Comparison of ENCODE assay signal across 8 cellular contexts in the genomic region with DNA sequence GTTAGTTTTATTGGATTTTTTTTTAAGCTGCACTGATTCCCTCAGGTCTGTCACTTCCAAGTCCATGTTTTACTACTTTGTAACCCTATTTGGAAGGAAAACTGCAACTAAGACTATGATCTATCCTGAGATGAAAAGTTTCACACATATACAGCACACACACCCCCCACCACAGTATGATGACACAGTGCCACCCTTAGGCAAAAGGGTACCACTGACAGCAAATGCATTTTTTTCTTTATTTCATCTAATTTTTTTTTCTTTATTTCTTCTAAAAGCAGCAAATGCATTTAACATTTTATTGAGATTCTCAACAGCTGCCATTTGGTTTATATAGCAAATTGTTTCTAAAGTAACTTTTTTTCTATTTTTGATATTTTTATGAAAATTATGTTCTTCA. TPM values are rescaled to one million over a fixed set of nuclear protein-coding genes. Genes with fewer than 3 reads are reported as not detected.
DNase-seq lines count a peak whose midpoint lies in the region; ATAC-seq, FAIRE-seq and TF ChIP-seq lines count a peak whose summit lies in the region.

No MANE protein-coding gene starts in this region.

- no peaks in the 10 kb centered on the region for H3K9me1 ChIP-seq in endothelial cell of umbilical vein (replicated peaks; ENCODE audit: control insufficient read depth, extremely low read depth, insufficient read depth, low read length)

- intact Hi-C loops in CD4-positive, alpha-beta T cell (cut with DNase I, micrococcal nuclease), result loop anchor here (1.0 to 10.0 kb wide), 2 partner anchors 143 to 542 kb away; no protein-coding TSS in a partner anchor
- intact Hi-C loops in endothelial cell of umbilical vein (cut with micrococcal nuclease), result loop anchor here (1.0 kb wide), 1 partner anchor 65 kb away; no protein-coding TSS in a partner anchor

- H3K79me2 ChIP-seq in endothelial cell of umbilical vein (ENCODE audit: control insufficient read depth, insufficient read depth, low read length), result no peaks in the 10 kb centered on the region
- no peaks in the 10 kb centered on the region for H3K79me2 ChIP-seq in smooth muscle cell (ENCODE audit: low read depth)

- FAIRE-seq in endothelial cell of umbilical vein (lab: Jason Lieb, UNC), result no peak

- no peak for TF ChIP-seq POLR2A in endothelial cell of umbilical vein (IDR thresholded peaks at IDR 0.05; ENCODE audit: low read depth, low read length)
- no peak for TF ChIP-seq POLR2A in tibial nerve (IDR thresholded peaks at IDR 0.05)

- H3K36me3 ChIP-seq in HEK293 (ENCODE audit: control insufficient read depth in 2 of 2, insufficient read depth in 1 of 2, low read length in 2 of 2), result no peaks in the 10 kb centered on the region
- H3K36me3 ChIP-seq in endothelial cell of umbilical vein (ENCODE audit: control insufficient read depth in 2 of 2, extremely low read depth in 1 of 2, insufficient read depth in 2 of 2, low read length in 2 of 2), result no peaks in the 10 kb centered on the region
- H3K36me3 ChIP-seq in smooth muscle cell (ENCODE audit: low read depth), result no peaks in the 10 kb centered on the region
- peaks cover 0 to 10% (median 0%) of the 10 kb centered on the region in 3 donors for H3K36me3 ChIP-seq in tibial nerve

- no peak overlapping the region for H3K4me3 Mint-ChIP-seq in CD4-positive, alpha-beta T cell

- H3K27me3 Mint-ChIP-seq in CD4-positive, alpha-beta T cell, result no peaks in the 10 kb centered on the region

- H2AFZ ChIP-seq in endothelial cell of umbilical vein (ENCODE audit: low read depth, low read length) (no peak overlapping the region), smooth muscle cell (ENCODE audit: low read depth) (no peak overlapping the region)

- dilution Hi-C loops in endothelial cell of umbilical vein (cut with MboI; ENCODE audit: extremely low pct_ligation_motif_present, low sequenced_read_pairs), result no loop called here

- no peaks in the 10 kb centered on the region for H3F3A ChIP-seq in smooth muscle cell (ENCODE audit: low read depth)

- TF ChIP-seq CTCF in CD4-positive, alpha-beta T cell (IDR thresholded peaks at IDR 0.05), result peak; percentile 89
- TF ChIP-seq CTCF in HEK293 (tag by site-specific recombination; IDR thresholded peaks at IDR 0.05), result peak; percentile 78
- TF ChIP-seq CTCF in endothelial cell of umbilical vein (IDR thresholded peaks at IDR 0.05; ENCODE audit: extremely low read depth in 1 of 2, insufficient read depth in 1 of 2, low read depth in 1 of 2, low read length in 2 of 2), result peak; percentile 38 to 39
- TF ChIP-seq CTCF in smooth muscle cell (IDR thresholded peaks at IDR 0.05; ENCODE audit: borderline replicate concordance, insufficient read depth, poor library complexity, severe bottlenecking), result peak; percentile 39
- peak in 1 of 5 experiments; percentile 19 for TF ChIP-seq CTCF in tibial nerve (IDR thresholded peaks at IDR 0.05)

- POLR2A ChIA-PET in CD4-positive, alpha-beta T cell (lab: Charles Lee), result no interaction called here
- POLR2A ChIA-PET in HEK293 (lab: Yijun Ruan, JAX), result interaction anchor here (0.7 kb wide), 1 partner anchor 15 kb away, joined by 3 read pairs; no protein-coding TSS in a partner anchor
- POLR2A ChIA-PET in endothelial cell of umbilical vein (lab: Charles Lee), result no interaction called here

- TF ChIP-seq EP300 in tibial nerve (IDR thresholded peaks at IDR 0.05), result no peak

- no peaks in the 10 kb centered on the region for H4K20me1 ChIP-seq in endothelial cell of umbilical vein (replicated peaks; ENCODE audit: control insufficient read depth, extremely low read depth, insufficient read depth, low read length)
- no peaks in the 10 kb centered on the region for H4K20me1 ChIP-seq in smooth muscle cell (ENCODE audit: low read depth)

- peak; percentile 98 for ATAC-seq in CD4-positive, alpha-beta T cell (ENCODE audit: poor library complexity)
- ATAC-seq in GM21526 (IDR thresholded peaks at IDR 0.05; ENCODE audit: low FRiP score, unreplicated experiment), result no peak

- H3K4me2 ChIP-seq in endothelial cell of umbilical vein (ENCODE audit: insufficient read depth, low read length) (no peak overlapping the region), smooth muscle cell (no peak overlapping the region)

- H3K36me3 Mint-ChIP-seq in CD4-positive, alpha-beta T cell (ENCODE audit: low read depth), result no peaks in the 10 kb centered on the region

- DNase-seq in CD4-positive, alpha-beta T cell, result peak in 7 of 10 experiments; percentile 14 to 44 (median 35)
- peak in 3 of 5 donors; percentile 13 to 45 (median 26) for DNase-seq in T-helper 1 cell
- peak; percentile 62 for DNase-seq in endothelial cell of umbilical vein (ENCODE audit: low read depth, low spot score)
- no peak for DNase-seq in smooth muscle cell (lab: John Stamatoyannopoulos, UW; ENCODE audit: unreplicated experiment)
- DNase-seq in tibial nerve (ENCODE audit: low spot score in 2 of 2), result no peak
- DNase-seq in NCI-H1048 (lab: John Stamatoyannopoulos, UW), result no peak

- H3K4me3 ChIP-seq in HEK293 (ENCODE audit: low read depth, low read length) (no peak overlapping the region), endothelial cell of umbilical vein (replicated peaks in 1 of 3; ENCODE audit: insufficient read depth in 1 of 3, low read depth in 1 of 3, low read length in 3 of 3) (no peak overlapping the region), smooth muscle cell (no peak overlapping the region), tibial nerve (no peak overlapping the region)

- no peaks in the 10 kb centered on the region for H3K9me3 Mint-ChIP-seq in CD4-positive, alpha-beta T cell

- H3K27ac Mint-ChIP-seq in CD4-positive, alpha-beta T cell, result no peak overlapping the region

- H3K4me1 ChIP-seq in HEK293 (ENCODE audit: control insufficient read depth, insufficient read depth, low read length) (no peaks in the 10 kb centered on the region), endothelial cell of umbilical vein (ENCODE audit: control insufficient read depth, extremely low read depth, insufficient read depth, low read length) (no peaks in the 10 kb centered on the region), smooth muscle cell (ENCODE audit: low read depth) (no peaks in the 10 kb centered on the region), tibial nerve (no peaks in the 10 kb centered on the region)

- H3K9me3 ChIP-seq in CD4-positive, alpha-beta T cell (ENCODE audit: control insufficient read depth, low read length), result no peaks in the 10 kb centered on the region
- H3K9me3 ChIP-seq in HEK293 (ENCODE audit: control insufficient read depth, insufficient read depth, low read depth, low read length), result no peaks in the 10 kb centered on the region
- no peaks in the 10 kb centered on the region for H3K9me3 ChIP-seq in endothelial cell of umbilical vein (replicated peaks; ENCODE audit: control insufficient read depth, insufficient read depth, low read length)
- H3K9me3 ChIP-seq in smooth muscle cell (replicated peaks; ENCODE audit: low read depth), result no peaks in the 10 kb centered on the region
- H3K9me3 ChIP-seq in tibial nerve, result no peaks in the 10 kb centered on the region

- CTCF ChIA-PET in CD4-positive, alpha-beta T cell (lab: Charles Lee), result interaction anchor here (1.2 to 1.7 kb wide), 7 partner anchors 15 to 144 kb away, joined by 3 to 7 read pairs (median 4); partner anchors contain the start of genes CIB1, GDPGP1 and TTLL13
- CTCF ChIA-PET in HEK293 (lab: Yijun Ruan, JAX) (interaction anchor here (0.6 to 2.2 kb wide), 22 partner anchors 10 to 676 kb away, joined by 3 to 11 read pairs (median 3); partner anchors contain the start of gene TTLL13), endothelial cell of umbilical vein (lab: Charles Lee) (interaction anchor here (0.6 to 2.3 kb wide), 7 partner anchors 10 to 85 kb away, joined by 3 to 12 read pairs (median 6); partner anchors contain the start of genes CIB1, GDPGP1 and TTLL13)

- H3K9ac ChIP-seq in endothelial cell of umbilical vein (replicated peaks; ENCODE audit: extremely low read depth, insufficient read depth, low read length) (no peak overlapping the region), smooth muscle cell (ENCODE audit: low read depth) (no peak overlapping the region)

- no peaks in the 10 kb centered on the region for H3K4me1 Mint-ChIP-seq in CD4-positive, alpha-beta T cell (ENCODE audit: low read depth)

- no TSS peak for BruUV-seq in endothelial cell of umbilical vein (replicated peaks; lab: Mats Ljungman, UMichigan)

- no peaks in the 10 kb centered on the region for H3K27me3 ChIP-seq in CD4-positive, alpha-beta T cell (ENCODE audit: control insufficient read depth, insufficient read depth, low read length)
- H3K27me3 ChIP-seq in endothelial cell of umbilical vein (ENCODE audit: control insufficient read depth in 2 of 2, insufficient read depth in 2 of 2, low read length in 2 of 2) (no peaks in the 10 kb centered on the region), smooth muscle cell (ENCODE audit: low read depth) (no peaks in the 10 kb centered on the region), tibial nerve (no peaks in the 10 kb centered on the region)

- no peak overlapping the region for H3K27ac ChIP-seq in CD4-positive, alpha-beta T cell (ENCODE audit: low read depth, low read length)
- no peak overlapping the region for H3K27ac ChIP-seq in HEK293 (ENCODE audit: extremely low read depth, low read depth, low read length)
- H3K27ac ChIP-seq in endothelial cell of umbilical vein (ENCODE audit: insufficient read depth, low read depth, low read length), result no peak overlapping the region
- H3K27ac ChIP-seq in smooth muscle cell (ENCODE audit: low read depth), result no peak overlapping the region
- H3K27ac ChIP-seq in tibial nerve, result no peak overlapping the region

RNA-seq across cellular contexts. Expression of gene NGRN, which starts 21.2 kb away (rescaled TPM):
- total RNA-seq in CD4-positive, alpha-beta T cell, result 10 to 100 TPM; 55.7 to 58.4 TPM
- total RNA-seq in endothelial cell of umbilical vein, result 56.5 and 60.7 TPM in 2 replicates
- polyA plus RNA-seq in endothelial cell of umbilical vein, result 25.7 and 28.9 TPM in 2 replicates
- 37.4 and 38.4 TPM in 2 replicates for polyA plus RNA-seq in endothelial cell of umbilical vein (2011; cell fraction: cytosol; rRNA removed)
- polyA plus RNA-seq in endothelial cell of umbilical vein (2011; cell fraction: nucleus; rRNA removed), result 19.0 and 25.1 TPM in 2 replicates
- 41.9 and 52.3 TPM in 2 replicates for polyA plus RNA-seq in endothelial cell of umbilical vein (2012)
- polyA minus RNA-seq in endothelial cell of umbilical vein, result 29.1 and 34.3 TPM in 2 replicates
- polyA minus RNA-seq in endothelial cell of umbilical vein (2011; cell fraction: cytosol; rRNA and poly(A)+ RNA removed), result 22.3 TPM
- 10.8 and 13.3 TPM in 2 replicates for polyA minus RNA-seq in endothelial cell of umbilical vein (2011; cell fraction: nucleus; rRNA and poly(A)+ RNA removed)
- total RNA-seq in smooth muscle cell, result 51.1 and 54.8 TPM in 2 replicates
- 70.3 and 71.5 TPM in 2 replicates for polyA plus RNA-seq in smooth muscle cell
- total RNA-seq in tibial nerve, result 10 to 100 TPM; 70.1 to 90.0 (median 74.6) TPM

RNA-seq across cellular contexts. Expression of gene TTLL13, which starts 37.3 kb away (rescaled TPM):
- 1 to 10 TPM in 1 of 2 experiments, under 1 TPM in 1; 0.63 to 1.8 TPM for total RNA-seq in CD4-positive, alpha-beta T cell
- not detected in 2 replicates for total RNA-seq in endothelial cell of umbilical vein
- polyA plus RNA-seq in endothelial cell of umbilical vein, result 0.04 and 0.05 TPM in 2 replicates
- polyA plus RNA-seq in endothelial cell of umbilical vein (2011; cell fraction: cytosol; rRNA removed), result 0.03 and 0.04 TPM in 2 replicates
- 0.16 and 0.31 TPM in 2 replicates for polyA plus RNA-seq in endothelial cell of umbilical vein (2011; cell fraction: nucleus; rRNA removed)
- polyA plus RNA-seq in endothelial cell of umbilical vein (2012), result 1.5 TPM in 1 of 2 replicates, not detected in the other
- polyA minus RNA-seq in endothelial cell of umbilical vein, result not detected in 2 replicates
- polyA minus RNA-seq in endothelial cell of umbilical vein (2011; cell fraction: cytosol; rRNA and poly(A)+ RNA removed), result not detected
- 0.19 TPM in 1 of 2 replicates, not detected in the other for polyA minus RNA-seq in endothelial cell of umbilical vein (2011; cell fraction: nucleus; rRNA and poly(A)+ RNA removed)
- 0.36 TPM in 1 of 2 replicates, not detected in the other for total RNA-seq in smooth muscle cell
- 0.15 and 0.19 TPM in 2 replicates for polyA plus RNA-seq in smooth muscle cell
- under 1 TPM in 1 of 4 donors, not detected in 3; 0.60 TPM for total RNA-seq in tibial nerve

RNA-seq across cellular contexts. Expression of gene GDPGP1, which starts 52.7 kb away (rescaled TPM):
- 1 to 10 TPM; 7.5 to 8.3 TPM for total RNA-seq in CD4-positive, alpha-beta T cell
- 4.4 and 7.2 TPM in 2 replicates for total RNA-seq in endothelial cell of umbilical vein
- polyA plus RNA-seq in endothelial cell of umbilical vein, result 4.8 and 6.0 TPM in 2 replicates
- 2.9 and 3.6 TPM in 2 replicates for polyA plus RNA-seq in endothelial cell of umbilical vein (2011; cell fraction: cytosol; rRNA removed)
- 2.9 and 3.8 TPM in 2 replicates for polyA plus RNA-seq in endothelial cell of umbilical vein (2011; cell fraction: nucleus; rRNA removed)
- 2.1 and 2.2 TPM in 2 replicates for polyA plus RNA-seq in endothelial cell of umbilical vein (2012)
- 10.7 and 14.9 TPM in 2 replicates for polyA minus RNA-seq in endothelial cell of umbilical vein
- polyA minus RNA-seq in endothelial cell of umbilical vein (2011; cell fraction: cytosol; rRNA and poly(A)+ RNA removed), result 7.3 TPM
- 2.1 and 5.1 TPM in 2 replicates for polyA minus RNA-seq in endothelial cell of umbilical vein (2011; cell fraction: nucleus; rRNA and poly(A)+ RNA removed)
- total RNA-seq in smooth muscle cell, result 0.09 and 0.40 TPM in 2 replicates
- polyA plus RNA-seq in smooth muscle cell, result 0.21 and 1.2 TPM in 2 replicates
- 1 to 10 TPM; 1.4 to 6.9 (median 4.9) TPM for total RNA-seq in tibial nerve

RNA-seq across cellular contexts. Expression of gene CIB1, which starts 52.9 kb away (rescaled TPM):
- 100 to 1,000 TPM; 279 to 295 TPM for total RNA-seq in CD4-positive, alpha-beta T cell
- total RNA-seq in endothelial cell of umbilical vein (58.3 and 61.0 TPM in 2 replicates), smooth muscle cell (33.9 and 37.3 TPM in 2 replicates), tibial nerve (10 to 100 TPM; 27.5 to 48.1 (median 37.8) TPM)
- polyA plus RNA-seq in endothelial cell of umbilical vein (105 and 137 TPM in 2 replicates), smooth muscle cell (110 and 132 TPM in 2 replicates)
- 88.7 and 98.1 TPM in 2 replicates for polyA plus RNA-seq in endothelial cell of umbilical vein (2011; cell fraction: cytosol; rRNA removed)
- 52.8 and 62.9 TPM in 2 replicates for polyA plus RNA-seq in endothelial cell of umbilical vein (2011; cell fraction: nucleus; rRNA removed)
- 75.2 and 82.5 TPM in 2 replicates for polyA plus RNA-seq in endothelial cell of umbilical vein (2012)
- polyA minus RNA-seq in endothelial cell of umbilical vein, result 33.8 and 37.8 TPM in 2 replicates
- 31.9 TPM for polyA minus RNA-seq in endothelial cell of umbilical vein (2011; cell fraction: cytosol; rRNA and poly(A)+ RNA removed)
- polyA minus RNA-seq in endothelial cell of umbilical vein (2011; cell fraction: nucleus; rRNA and poly(A)+ RNA removed), result 8.5 and 8.9 TPM in 2 replicates

Comparison
In these comparisons a context has a peak if more than half of its experiments do, and no peak if none do; other contexts are left out.
1. DNase-seq: peak in CD4-positive, alpha-beta T cell (7 of 10), T-helper 1 cell (3 of 5) and endothelial cell of umbilical vein (single experiment); none in smooth muscle cell (single experiment), tibial nerve (0 of 2) and NCI-H1048 (single experiment).